22 cellular contexts compared by ENCODE assay signal in genomic region chr22:48414662-48415061, GRCh38.
DNase-seq lines count a peak whose midpoint lies in the region; ATAC-seq, FAIRE-seq and TF ChIP-seq lines count a peak whose summit lies in the region.
"Had no signal": no experiment of that assay in that cellular context is flagged by ENCODE, and none has a peak within 500 bp of the region (broad histone marks: within the 10 kb centered on the region; RNA-seq: fewer than 3 reads in every experiment).

No MANE protein-coding gene starts in this region.

- H3K27me3 Mint-ChIP-seq in natural killer cell treated with Interleukin-12 subunit alpha and Interleukin-12 subunit beta and Interleukin-15 and Interleukin-18, amount 100 ng/mL, for 72 hours, result peaks cover 21 to 43% of the 10 kb centered on the region in 2 donors

- no peaks in the 10 kb centered on the region for H3K9me3 Mint-ChIP-seq in natural killer cell treated with Interleukin-12 subunit alpha and Interleukin-12 subunit beta and Interleukin-15 and Interleukin-18, amount 100 ng/mL, for 72 hours

- H4K8ac ChIP-seq in H1 (ENCODE audit: extremely low read depth, insufficient read depth, low read length), result no peak overlapping the region

- no peak for TF ChIP-seq CTCF in H1 (IDR thresholded peaks at IDR 0.05; ENCODE audit: control extremely low read depth in 1 of 3, insufficient read depth in 1 of 3, low read depth in 1 of 3, low read length in 3 of 3)
- no peak for TF ChIP-seq CTCF in suprapubic skin (IDR thresholded peaks at IDR 0.05)
- no peak for TF ChIP-seq CTCF in stomach (IDR thresholded peaks at IDR 0.05)

- no peak overlapping the region for H2AK5ac ChIP-seq in H1 (ENCODE audit: low read depth, low read length)

- H3K79me1 ChIP-seq in H1 (ENCODE audit: low read depth, low read length), result no peaks in the 10 kb centered on the region

- H2BK5ac ChIP-seq in H1 (ENCODE audit: low read depth, low read length), result no peak overlapping the region

- H3K23ac ChIP-seq in H1 (ENCODE audit: insufficient read length), result no peak overlapping the region

- H3K79me2 ChIP-seq in H1 (ENCODE audit: control insufficient read depth in 1 of 2, insufficient read depth in 2 of 2, low read length in 2 of 2), result no peaks in the 10 kb centered on the region

- DNase-seq in H1 (ENCODE audit: low read depth in 1 of 2, low spot score in 2 of 2), result no peak
- peak; percentile 44 for DNase-seq in natural killer cell treated with Interleukin-12 subunit alpha and Interleukin-12 subunit beta and Interleukin-15 and Interleukin-18, amount 100 ng/mL, for 72 hours (ENCODE audit: low spot score)
- DNase-seq in suprapubic skin (ENCODE audit: low spot score in 2 of 2), result peak; percentile 42 to 55
- DNase-seq in stomach, result no peak
- DNase-seq in DMS114 treated with DMSO at 0.1 percent for 48 hours (lab: John Stamatoyannopoulos, UW; ENCODE audit: unreplicated experiment), result no peak
- DNase-seq: 8988T; C1 segment of cervical spinal cord; CD4-positive, CD25-positive, alpha-beta regulatory T cell; CD8-positive, alpha-beta memory T cell; COR-L47; DMS 273 treated with DMSO at 0.1 percent for 48 hours; GM23248; HCEC 1CT; IMR-90 had no signal

- no peak for TF ChIP-seq EP300 in H1 (IDR thresholded peaks at IDR 0.05; ENCODE audit: borderline replicate concordance in 1 of 2, low read depth in 2 of 2, low read length in 2 of 2)
- TF ChIP-seq EP300 in suprapubic skin (IDR thresholded peaks at IDR 0.05), result no peak
- TF ChIP-seq EP300 in stomach (IDR thresholded peaks at IDR 0.05), result no peak

- peak overlapping the region in 6 of 11 experiments; percentile 1 to 49 (median 20); a peak in 5 of 22 replicates for H3K4me2 ChIP-seq in BLaER1 treated with 17β-estradiol and CSF1 and Interleukin-3, amounts not matched to agents 10 nM and 100 nM
- no peak overlapping the region for H3K4me2 ChIP-seq in H1 (ENCODE audit: insufficient read depth in 1 of 2, low read depth in 2 of 2, low read length in 2 of 2)

- TF ChIP-seq RAD21 in H1 (IDR thresholded peaks at IDR 0.05 in 1 of 2, conservative IDR thresholded peaks at IDR 0.05 in 1 of 2; ENCODE audit: low read depth in 2 of 2, low read length in 2 of 2), result no peak

- CTCF ChIA-PET in H1 (lab: Charles Lee; ENCODE audit: partially characterized antibody), result interaction anchor here (0.7 kb wide), 1 partner anchor 77 kb away, joined by 3 read pairs; no protein-coding TSS in a partner anchor

- no peak for FAIRE-seq in H1 (lab: Jason Lieb, UNC)
- FAIRE-seq: G401.6, GM12892, GM18507, H54, HTR-8/SVneo had no signal

- no peak overlapping the region for H3K27ac ChIP-seq in BLaER1 treated with 17β-estradiol and CSF1 and Interleukin-3, amounts not matched to agents 10 nM and 100 nM
- H3K27ac ChIP-seq in H1 (ENCODE audit: low read depth, low read length) (no peak overlapping the region), suprapubic skin (no peak overlapping the region), stomach (no peak overlapping the region)
- H3K27ac ChIP-seq: GM23248 had no signal

- H3K9ac ChIP-seq in BLaER1 treated with 17β-estradiol and CSF1 and Interleukin-3, amounts not matched to agents 10 nM and 100 nM, result no peak overlapping the region
- H3K9ac ChIP-seq in H1 (replicated peaks in 1 of 4; ENCODE audit: extremely low read depth in 1 of 4, low read depth in 3 of 4, low read length in 3 of 4), result no peak overlapping the region
- H3K9ac ChIP-seq: GM23248 had no signal

- no peak for ATAC-seq in natural killer cell treated with Interleukin-12 subunit alpha and Interleukin-12 subunit beta and Interleukin-15 and Interleukin-18, amount 100 ng/mL, for 72 hours
- ATAC-seq in HG03342 (IDR thresholded peaks at IDR 0.05; ENCODE audit: unreplicated experiment), result no peak

- no peak overlapping the region for H3K18ac ChIP-seq in H1 (ENCODE audit: extremely low read depth, low read length)

- no peak overlapping the region for H2BK15ac ChIP-seq in H1 (ENCODE audit: low read length)

- no peak overlapping the region for H3K4me3 ChIP-seq in BLaER1 treated with 17β-estradiol and CSF1 and Interleukin-3, amounts not matched to agents 10 nM and 100 nM
- H3K4me3 ChIP-seq in H1 (ENCODE audit: extremely low read depth in 1 of 4, insufficient read depth in 2 of 4, low read depth in 3 of 4, low read length in 4 of 4) (no peak overlapping the region), suprapubic skin (no peak overlapping the region), stomach (no peak overlapping the region)
- H3K4me3 ChIP-seq: GM23248 had no signal

- no peak overlapping the region for H3K14ac ChIP-seq in H1 (ENCODE audit: insufficient read length)

- POLR2A ChIA-PET in H1 (lab: Charles Lee; ENCODE audit: partially characterized antibody), result no interaction called here

- WGBS in H1 (ENCODE audit: extremely low coverage in 1 of 2, insufficient coverage in 1 of 2, insufficient read length in 1 of 2, insufficient replicate concordance in 2 of 2, low coverage in 1 of 2, low lambda C conversion rate in 2 of 2, missing lambda C conversion rate in 1 of 2), 2 experiments, result 80% methylated on average over 3 of the region's 3 CpGs; no CpG with 5 or more reads in 1 of the 2 experiments
- 97% methylated on average over 2 of the region's 3 CpGs for WGBS in suprapubic skin
- 91 to 95% (median 92%) methylated on average over 3 of the region's 3 CpGs for WGBS in stomach, 5 donors

- H3K36me3 ChIP-seq in BLaER1 treated with 17β-estradiol and CSF1 and Interleukin-3, amounts not matched to agents 10 nM and 100 nM, result no peaks in the 10 kb centered on the region
- H3K36me3 ChIP-seq in H1 (ENCODE audit: control insufficient read depth in 2 of 4, insufficient read depth in 4 of 4, low read length in 3 of 4) (no peaks in the 10 kb centered on the region), suprapubic skin (no peaks in the 10 kb centered on the region), stomach (no peaks in the 10 kb centered on the region)

- intact Hi-C loops in stomach (cut with DNase I; ENCODE audit: low total_unique reads), result no loop called here

- H3K4me1 ChIP-seq in BLaER1 treated with 17β-estradiol and CSF1 and Interleukin-3, amounts not matched to agents 10 nM and 100 nM, result peaks cover 0 to 5% (median 2%) of the 10 kb centered on the region in 10 experiments; a peak in 6 of 20 replicates
- H3K4me1 ChIP-seq in H1 (replicated peaks in 1 of 4; ENCODE audit: control insufficient read depth in 3 of 4, insufficient read depth in 4 of 4, low read length in 3 of 4) (peaks cover 0 to 3% (median 0%) of the 10 kb centered on the region in 4 experiments; a peak in 3 of 7 replicates), suprapubic skin (peaks cover 3% of the 10 kb centered on the region), stomach (no peaks in the 10 kb centered on the region)

- H3K27me3 ChIP-seq in BLaER1 treated with 17β-estradiol and CSF1 and Interleukin-3, amounts not matched to agents 10 nM and 100 nM, result no peaks in the 10 kb centered on the region
- H3K27me3 ChIP-seq in H1 (replicated peaks in 1 of 4; ENCODE audit: control insufficient read depth in 3 of 4, extremely low read depth in 1 of 4, insufficient read depth in 3 of 4, low read length in 3 of 4) (no peaks in the 10 kb centered on the region; a peak in 1 of 7 replicates), suprapubic skin (peaks cover 8% of the 10 kb centered on the region), stomach (peaks cover 0 to 53% (median 14%) of the 10 kb centered on the region in 3 donors)

- H3K36me3 Mint-ChIP-seq in natural killer cell treated with Interleukin-12 subunit alpha and Interleukin-12 subunit beta and Interleukin-15 and Interleukin-18, amount 100 ng/mL, for 72 hours, result no peaks in the 10 kb centered on the region
- H3K36me3 Mint-ChIP-seq: CD4-positive, CD25-positive, alpha-beta regulatory T cell; CD8-positive, alpha-beta memory T cell had no signal

- no peaks in the 10 kb centered on the region for H3K4me1 Mint-ChIP-seq in natural killer cell treated with Interleukin-12 subunit alpha and Interleukin-12 subunit beta and Interleukin-15 and Interleukin-18, amount 100 ng/mL, for 72 hours (ENCODE audit: low read depth in 2 of 2)
- H3K4me1 Mint-ChIP-seq: B cell; CD4-positive, CD25-positive, alpha-beta regulatory T cell; CD8-positive, alpha-beta memory T cell had no signal

- no peak overlapping the region for H2BK120ac ChIP-seq in H1 (replicated peaks; ENCODE audit: low read depth, low read length)

- no peak overlapping the region for H3K27ac Mint-ChIP-seq in natural killer cell treated with Interleukin-12 subunit alpha and Interleukin-12 subunit beta and Interleukin-15 and Interleukin-18, amount 100 ng/mL, for 72 hours
- H3K27ac Mint-ChIP-seq: B cell; CD4-positive, CD25-positive, alpha-beta regulatory T cell; CD8-positive, alpha-beta memory T cell had no signal

- no peak overlapping the region for H3K56ac ChIP-seq in H1 (replicated peaks; ENCODE audit: insufficient read length, low read depth, low read length)

- H4K5ac ChIP-seq in H1 (ENCODE audit: insufficient read length, low read depth, low read length), result no peak overlapping the region

- no peak overlapping the region for H4K91ac ChIP-seq in H1 (replicated peaks; ENCODE audit: insufficient read length, low read length)

- H3K4ac ChIP-seq in H1 (replicated peaks; ENCODE audit: insufficient read length, low read depth, low read length), result no peak overlapping the region

- no peaks in the 10 kb centered on the region; a peak in 1 of 22 replicates for H4K20me1 ChIP-seq in BLaER1 treated with 17β-estradiol and CSF1 and Interleukin-3, amounts not matched to agents 10 nM and 100 nM
- no peaks in the 10 kb centered on the region for H4K20me1 ChIP-seq in H1 (replicated peaks in 1 of 2; ENCODE audit: control insufficient read depth in 1 of 2, insufficient read depth in 2 of 2, low read length in 2 of 2)

- peak overlapping the region; percentile 39; the same call in 1 of the 2 replicates for H2BK12ac ChIP-seq in H1 (ENCODE audit: low read depth, low read length)

- no peak overlapping the region for H2BK20ac ChIP-seq in H1 (ENCODE audit: low read length)

- H3K9me3 ChIP-seq in BLaER1 treated with 17β-estradiol and CSF1 and Interleukin-3, amounts not matched to agents 10 nM and 100 nM (replicated peaks in 1 of 11), result no peaks in the 10 kb centered on the region
- H3K9me3 ChIP-seq in H1 (ENCODE audit: insufficient read depth in 2 of 2, low read depth in 1 of 2, low read length in 1 of 2) (no peaks in the 10 kb centered on the region), suprapubic skin (no peaks in the 10 kb centered on the region), stomach (no peaks in the 10 kb centered on the region)

- H2AFZ ChIP-seq in H1 (ENCODE audit: low read length), result no peak overlapping the region
- H2AFZ ChIP-seq: GM23248 had no signal

- H3K23me2 ChIP-seq in H1 (ENCODE audit: low read depth, low read length), result no peaks in the 10 kb centered on the region

- no peak overlapping the region for H3K4me3 Mint-ChIP-seq in natural killer cell treated with Interleukin-12 subunit alpha and Interleukin-12 subunit beta and Interleukin-15 and Interleukin-18, amount 100 ng/mL, for 72 hours
- H3K4me3 Mint-ChIP-seq: B cell; CD4-positive, CD25-positive, alpha-beta regulatory T cell; CD8-positive, alpha-beta memory T cell had no signal

- TF ChIP-seq POLR2A in H1 (IDR thresholded peaks at IDR 0.05; ENCODE audit: control extremely low read depth in 1 of 2, low read depth in 2 of 2, low read length in 2 of 2) (no peak), suprapubic skin (IDR thresholded peaks at IDR 0.05) (no peak), stomach (IDR thresholded peaks at IDR 0.05) (no peak)

TF ChIP-seq in H1, 55 proteins besides CTCF, POLR2A, EP300 and RAD21 (continues in another document):
- TF ChIP-seq SRF (IDR thresholded peaks at IDR 0.05; ENCODE audit: low read depth, low read length) (no peak), PHF8 (conservative IDR thresholded peaks at IDR 0.05; ENCODE audit: low read depth, low read length) (no peak)

Comparison
In these comparisons a context has a peak if more than half of its experiments do, and no peak if none do; other contexts are left out.
1. H3K4me2 ChIP-seq: peak in BLaER1 treated with 17β-estradiol and CSF1 and Interleukin-3, amounts not matched to agents 10 nM and 100 nM (6 of 11); none in H1 (0 of 2).
2. DNase-seq: peak in natural killer cell treated with Interleukin-12 subunit alpha and Interleukin-12 subunit beta and Interleukin-15 and Interleukin-18, amount 100 ng/mL, for 72 hours (single experiment) and suprapubic skin (2 of 2); none in H1 (0 of 2), stomach (single experiment) and DMS114 treated with DMSO at 0.1 percent for 48 hours (single experiment).